1 cellular context compared by ENCODE assay signal in genomic region chr11:6670202-6670830, GRCh38.
TF ChIP-seq lines count a peak whose summit lies in the region.

No MANE protein-coding gene starts in this region.

TF ChIP-seq in HepG2, 621 proteins besides CTCF, POLR2A, EP300 and RAD21:
- TF ChIP-seq MAFF (IDR thresholded peaks at IDR 0.05; ENCODE audit: low read depth, low read length) (peak; percentile 84), MAFK (conservative IDR thresholded peaks at IDR 0.05 in 1 of 2, IDR thresholded peaks at IDR 0.05 in 1 of 2; ENCODE audit: low read length in 2 of 2) (peak; percentile 79 to 89), ZNF605 (CRISPR knock-in tag; IDR thresholded peaks at IDR 0.05) (no peak), ELF1 (CRISPR knock-in tag; IDR thresholded peaks at IDR 0.05) (no peak)
